ENCODE assay signal across 8 cellular contexts in genomic region chr10:27783660-27784059, GRCh38. TPM values are rescaled to one million over a fixed set of nuclear protein-coding genes. Genes with fewer than 3 reads are reported as not detected.
DNase-seq lines count a peak whose midpoint lies in the region; ATAC-seq and TF ChIP-seq lines count a peak whose summit lies in the region.

No MANE protein-coding gene starts in this region.

- CTCF ChIA-PET in activated CD4-positive, alpha-beta T cell treated with anti-CD3 and anti-CD28 coated beads, Interleukin-2, amount 10 ng/mL, durations not matched to agents 7 days and 5 days (lab: Charles Lee): no interaction called here

- POLR2A ChIA-PET in activated CD4-positive, alpha-beta T cell treated with anti-CD3 and anti-CD28 coated beads, Interleukin-2, amount 10 ng/mL, durations not matched to agents 7 days and 5 days (lab: Charles Lee): interaction anchor here (0.7 kb wide), 1 partner anchor 225 kb away, joined by 3 read pairs; no protein-coding TSS in a partner anchor

- no peak for TF ChIP-seq POLR2A in Peyer's patch (IDR thresholded peaks at IDR 0.05)

- peak; percentile 63 for ATAC-seq in HG03354 (IDR thresholded peaks at IDR 0.05; ENCODE audit: poor library complexity, severe bottlenecking, unreplicated experiment)
- ATAC-seq in stimulated activated naive CD8-positive, alpha-beta T cell treated with anti-CD3 and anti-CD28 coated beads, Interleukin-15, amount 100 ng/mL, for 72 hours: peak; percentile 94

- H3K9me3 Mint-ChIP-seq in activated CD4-positive, alpha-beta T cell treated with anti-CD3 and anti-CD28 coated beads, Interleukin-2, amount 10 ng/mL, durations not matched to agents 7 days and 5 days: no peaks in the 10 kb centered on the region
- H3K9me3 Mint-ChIP-seq in stimulated activated naive CD8-positive, alpha-beta T cell treated with anti-CD3 and anti-CD28 coated beads, Interleukin-15, amount 100 ng/mL, for 72 hours: peaks cover 9% of the 10 kb centered on the region in 2 donors

- H3K36me3 Mint-ChIP-seq in activated CD4-positive, alpha-beta T cell treated with anti-CD3 and anti-CD28 coated beads, Interleukin-2, amount 10 ng/mL, durations not matched to agents 7 days and 5 days (ENCODE audit: low read depth): no peaks in the 10 kb centered on the region

- H3K9me3 ChIP-seq in Peyer's patch: no peaks in the 10 kb centered on the region

- H3K4me3 ChIP-seq in Peyer's patch: no peak overlapping the region

- no peak overlapping the region for H3K27ac ChIP-seq in Peyer's patch

- no peak overlapping the region for H3K27ac Mint-ChIP-seq in activated CD4-positive, alpha-beta T cell treated with anti-CD3 and anti-CD28 coated beads, Interleukin-2, amount 10 ng/mL, durations not matched to agents 7 days and 5 days
- H3K27ac Mint-ChIP-seq in stimulated activated naive CD8-positive, alpha-beta T cell treated with anti-CD3 and anti-CD28 coated beads, Interleukin-15, amount 100 ng/mL, for 72 hours: no peak overlapping the region

- DNase-seq in DMS53 treated with DMSO at 0.1 percent for 48 hours (lab: John Stamatoyannopoulos, UW; ENCODE audit: unreplicated experiment) (peak; percentile 25), foreskin melanocyte (peak; percentile 13), Peyer's patch (no peak), cerebellar nuclear complex (lab: John Stamatoyannopoulos, UW) (no peak), amygdala (lab: John Stamatoyannopoulos, UW) (no peak)
- DNase-seq in activated CD4-positive, alpha-beta T cell treated with anti-CD3 and anti-CD28 coated beads, Interleukin-2, amount 10 ng/mL, durations not matched to agents 7 days and 5 days: peak; percentile 18
- DNase-seq in stimulated activated naive CD8-positive, alpha-beta T cell treated with anti-CD3 and anti-CD28 coated beads, Interleukin-15, amount 100 ng/mL, for 72 hours: peak; percentile 37 to 41

- no peak overlapping the region for H3K4me3 Mint-ChIP-seq in activated CD4-positive, alpha-beta T cell treated with anti-CD3 and anti-CD28 coated beads, Interleukin-2, amount 10 ng/mL, durations not matched to agents 7 days and 5 days
- no peak overlapping the region for H3K4me3 Mint-ChIP-seq in stimulated activated naive CD8-positive, alpha-beta T cell treated with anti-CD3 and anti-CD28 coated beads, Interleukin-15, amount 100 ng/mL, for 72 hours

- peaks cover 22% of the 10 kb centered on the region for H3K27me3 Mint-ChIP-seq in activated CD4-positive, alpha-beta T cell treated with anti-CD3 and anti-CD28 coated beads, Interleukin-2, amount 10 ng/mL, durations not matched to agents 7 days and 5 days
- H3K27me3 Mint-ChIP-seq in stimulated activated naive CD8-positive, alpha-beta T cell treated with anti-CD3 and anti-CD28 coated beads, Interleukin-15, amount 100 ng/mL, for 72 hours: peaks cover 39% of the 10 kb centered on the region

- peak in 3 of 6 experiments; percentile 15 to 21 (median 20) for TF ChIP-seq CTCF in Peyer's patch (IDR thresholded peaks at IDR 0.05)

- H3K27me3 ChIP-seq in Peyer's patch: no peaks in the 10 kb centered on the region

- H3K36me3 ChIP-seq in Peyer's patch: no peaks in the 10 kb centered on the region

- H3K4me1 Mint-ChIP-seq in activated CD4-positive, alpha-beta T cell treated with anti-CD3 and anti-CD28 coated beads, Interleukin-2, amount 10 ng/mL, durations not matched to agents 7 days and 5 days: no peaks in the 10 kb centered on the region
- H3K4me1 Mint-ChIP-seq in stimulated activated naive CD8-positive, alpha-beta T cell treated with anti-CD3 and anti-CD28 coated beads, Interleukin-15, amount 100 ng/mL, for 72 hours: peaks cover 5% of the 10 kb centered on the region

- H3K4me1 ChIP-seq in Peyer's patch: no peaks in the 10 kb centered on the region

RNA-seq across cellular contexts. Expression of gene MKX, which starts 38.0 kb away (rescaled TPM):
- total RNA-seq in activated CD4-positive, alpha-beta T cell treated with anti-CD3 and anti-CD28 coated beads, Interleukin-2, amount 10 ng/mL, durations not matched to agents 7 days and 5 days: under 1 TPM in 1 of 2 experiments, not detected in 1; 0.04 TPM
- under 1 TPM in 2 of 4 donors, not detected in 2; 0.28 to 0.94 TPM for total RNA-seq in Peyer's patch

Comparison
In these comparisons a context has a peak if more than half of its experiments do, and no peak if none do; other contexts are left out.
1. DNase-seq: peak in DMS53 treated with DMSO at 0.1 percent for 48 hours (single experiment), activated CD4-positive, alpha-beta T cell treated with anti-CD3 and anti-CD28 coated beads, Interleukin-2, amount 10 ng/mL, durations not matched to agents 7 days and 5 days (single experiment), foreskin melanocyte (single experiment) and stimulated activated naive CD8-positive, alpha-beta T cell treated with anti-CD3 and anti-CD28 coated beads, Interleukin-15, amount 100 ng/mL, for 72 hours (2 of 2); none in Peyer's patch (0 of 3), cerebellar nuclear complex (0 of 2) and amygdala (0 of 56).